ENCODE assay signal across 8 cellular contexts in genomic region chr17:4709794-4710692, GRCh38. TPM values are rescaled to one million over a fixed set of nuclear protein-coding genes. Genes with fewer than 3 reads are reported as not detected.
A peak's percentile ranks its signal among the peaks of the same experiment; 100 is the strongest.
DNase-seq lines count a peak whose midpoint lies in the region; ATAC-seq, FAIRE-seq and TF ChIP-seq lines count a peak whose summit lies in the region.

TSS of gene ARRB2 (plus strand) at chr17:4710632. CDS start at chr17:4710722, 90 bp downstream.

- ATAC-seq in HG02884 (IDR thresholded peaks at IDR 0.05; ENCODE audit: unreplicated experiment) (peak; percentile 67), left ventricle myocardium superior (peak; percentile 93), psoas muscle (peak; percentile 93 to 97 (median 94))

- DNase-seq in GM13977 (ENCODE audit: low spot score), result peak; percentile 99
- peak; percentile 98 for DNase-seq in NCI-H1694 (lab: John Stamatoyannopoulos, UW)
- peak; percentile 28 to 99 (median 97) for DNase-seq in amygdala (lab: John Stamatoyannopoulos, UW)
- peak; percentile 99 for DNase-seq in left ventricle myocardium superior
- peak; percentile 99 for DNase-seq in psoas muscle
- DNase-seq in urothelium cell line (ENCODE audit: low spot score), result peak; percentile 95

- in situ Hi-C loops in GM13977 (cut with MboI; ENCODE audit: low pct_unique_long_range_greater_than_20kb, low sequenced_read_pairs, unreplicated experiment), result no loop called here

- intact Hi-C loops in left ventricle myocardium superior (cut with micrococcal nuclease), result loop anchor here (10.0 kb wide), 1 partner anchor 185 kb away; the partner anchor contains the start of gene C17orf107
- intact Hi-C loops in psoas muscle (cut with DNase I), result loop anchor here in 1 of 2 donors (5.0 kb wide), 1 partner anchor 192 kb away; the partner anchor contains the start of gene CHRNE

- 0 to 1% (median 1%) methylated on average over 52 to 67 of the region's 67 CpGs for WGBS in psoas muscle, 3 donors

- no peaks in the 10 kb centered on the region for H3K9me3 Mint-ChIP-seq in T-helper 1 cell treated with Interleukin-12 subunit alpha and Interleukin-12 subunit beta and Interleukin-4 antibody, amounts not matched to agents 30 μg/mL and 1 μg/mL, for 36 hours

- peaks cover 6% of the 10 kb centered on the region for H3K36me3 Mint-ChIP-seq in T-helper 1 cell treated with Interleukin-12 subunit alpha and Interleukin-12 subunit beta and Interleukin-4 antibody, amounts not matched to agents 30 μg/mL and 1 μg/mL, for 36 hours (ENCODE audit: low read depth)

- peak within 1 kb of the TSS; percentile 54 for H3K27ac ChIP-seq in psoas muscle

- H3K4me1 ChIP-seq in psoas muscle, result peaks cover 15% of the 10 kb centered on the region

- no peaks in the 10 kb centered on the region for H3K27me3 ChIP-seq in psoas muscle (ENCODE audit: insufficient read depth in 3 of 3, low read length in 2 of 3)

- H3K9me3 ChIP-seq in psoas muscle, result no peaks in the 10 kb centered on the region

- peak within 1 kb of the TSS; percentile 94 for H3K4me3 Mint-ChIP-seq in T-helper 1 cell treated with Interleukin-12 subunit alpha and Interleukin-12 subunit beta and Interleukin-4 antibody, amounts not matched to agents 30 μg/mL and 1 μg/mL, for 36 hours

- no peaks in the 10 kb centered on the region for H3K36me3 ChIP-seq in psoas muscle (ENCODE audit: insufficient read depth in 1 of 2, low read depth in 1 of 2)

- H3K27ac Mint-ChIP-seq in T-helper 1 cell treated with Interleukin-12 subunit alpha and Interleukin-12 subunit beta and Interleukin-4 antibody, amounts not matched to agents 30 μg/mL and 1 μg/mL, for 36 hours, result peak within 1 kb of the TSS; percentile 95

- no peaks in the 10 kb centered on the region for H3K27me3 Mint-ChIP-seq in T-helper 1 cell treated with Interleukin-12 subunit alpha and Interleukin-12 subunit beta and Interleukin-4 antibody, amounts not matched to agents 30 μg/mL and 1 μg/mL, for 36 hours (ENCODE audit: low read depth)

- H3K4me3 ChIP-seq in psoas muscle, result peak within 1 kb of the TSS; percentile 72

- FAIRE-seq in urothelium cell line (lab: Jason Lieb, UNC), result peak; percentile 61

- H3K4me1 Mint-ChIP-seq in T-helper 1 cell treated with Interleukin-12 subunit alpha and Interleukin-12 subunit beta and Interleukin-4 antibody, amounts not matched to agents 30 μg/mL and 1 μg/mL, for 36 hours (ENCODE audit: low read depth), result peaks cover 45% of the 10 kb centered on the region

- TF ChIP-seq CTCF in GM13977 (IDR thresholded peaks at IDR 0.05; ENCODE audit: extremely low read depth, insufficient read depth, missing control alignments), result peak; percentile 68
- peak; percentile 56 for TF ChIP-seq CTCF in psoas muscle (IDR thresholded peaks at IDR 0.05)

RNA-seq across cellular contexts. Expression of gene ARRB2, which starts in this region (rescaled TPM):
- total RNA-seq in left ventricle myocardium superior, result 35.0 TPM
- 10 to 100 TPM; 12.1 to 16.5 (median 14.7) TPM for total RNA-seq in psoas muscle
- polyA plus RNA-seq in psoas muscle, result 10 to 100 TPM in 1 of 3 donors, 1 to 10 TPM in 2; 6.6 to 11.8 (median 8.0) TPM

Comparison
In these comparisons a context has a peak if more than half of its experiments do, and no peak if none do; other contexts are left out.
1. Peak in every context shown above with its lines: DNase-seq, ATAC-seq, H3K4me3 ChIP-seq and H3K27ac ChIP-seq.